Comparison of ENCODE assay signal across 1 cellular context in genomic region chr19:54115071-54116063, GRCh38.
A peak's percentile ranks its signal among the peaks of the same experiment; 100 is the strongest.
TF ChIP-seq lines count a peak whose summit lies in the region.

A gene with protein sequence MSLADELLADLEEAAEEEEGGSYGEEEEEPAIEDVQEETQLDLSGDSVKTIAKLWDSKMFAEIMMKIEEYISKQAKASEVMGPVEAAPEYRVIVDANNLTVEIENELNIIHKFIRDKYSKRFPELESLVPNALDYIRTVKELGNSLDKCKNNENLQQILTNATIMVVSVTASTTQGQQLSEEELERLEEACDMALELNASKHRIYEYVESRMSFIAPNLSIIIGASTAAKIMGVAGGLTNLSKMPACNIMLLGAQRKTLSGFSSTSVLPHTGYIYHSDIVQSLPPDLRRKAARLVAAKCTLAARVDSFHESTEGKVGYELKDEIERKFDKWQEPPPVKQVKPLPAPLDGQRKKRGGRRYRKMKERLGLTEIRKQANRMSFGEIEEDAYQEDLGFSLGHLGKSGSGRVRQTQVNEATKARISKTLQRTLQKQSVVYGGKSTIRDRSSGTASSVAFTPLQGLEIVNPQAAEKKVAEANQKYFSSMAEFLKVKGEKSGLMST (plus strand): TSS chr19:54115754. CDS start chr19:54118279, 2,525 bp downstream.
Gene TFPT, minus strand, starts transcription at chr19:54115657. Its CDS starts 388 bp downstream, at chr19:54115269.

TF ChIP-seq in K562, 482 proteins besides CTCF, POLR2A, EP300 and RAD21 (continued from another document and continues in another):
- TF ChIP-seq CSDE1 (IDR thresholded peaks at IDR 0.05) (peak in 1 of 2 experiments; percentile 92; a peak in 2 of 4 replicates), ZNF717 (CRISPR knock-in tag; IDR thresholded peaks at IDR 0.05) (no peak), HDGF (IDR thresholded peaks at IDR 0.05) (no peak), SIX5 (IDR thresholded peaks at IDR 0.05; ENCODE audit: borderline replicate concordance in 1 of 2, insufficient read depth in 1 of 2, low read depth in 1 of 2, low read length in 2 of 2) (peak; percentile 96 to 97), TCFL5 (CRISPR knock-in tag; conservative IDR thresholded peaks at IDR 0.05) (no peak), SP2 (IDR thresholded peaks at IDR 0.05; ENCODE audit: extremely low read depth, low read depth, low read length, poor library complexity, severe bottlenecking) (no peak), ZNF253 (CRISPR knock-in tag; conservative IDR thresholded peaks at IDR 0.05) (no peak), POLR2AphosphoS2 (IDR thresholded peaks at IDR 0.05; ENCODE audit: low read length) (peak; percentile 90; the same call in 1 of the 2 replicates), ZBTB7A (IDR thresholded peaks at IDR 0.05; ENCODE audit: borderline replicate concordance, control insufficient read depth, low read depth, low read length) (no peak), ZNF407 (IDR thresholded peaks at IDR 0.05; ENCODE audit: low read depth) (no peak; the same call in 1 of the 2 replicates), ZNF23 (CRISPR knock-in tag; IDR thresholded peaks at IDR 0.05) (no peak), ADNP (tag; IDR thresholded peaks at IDR 0.05) (no peak), ATF7 (IDR thresholded peaks at IDR 0.05) (peak; percentile 90), C11orf30 (IDR thresholded peaks at IDR 0.05; ENCODE audit: low read depth) (peak; percentile 100), NR3C1 (CRISPR knock-in tag; IDR thresholded peaks at IDR 0.05) (no peak), ERF (CRISPR knock-in tag; IDR thresholded peaks at IDR 0.05) (peak; percentile 58; the same call in 1 of the 2 replicates), ZBTB2 (IDR thresholded peaks at IDR 0.05) (peak; percentile 76), CEBPG (CRISPR knock-in tag; IDR thresholded peaks at IDR 0.05) (no peak), CEBPG (tag; conservative IDR thresholded peaks at IDR 0.05 in 1 of 2, IDR thresholded peaks at IDR 0.05 in 1 of 2) (no peak), PHB (CRISPR knock-in tag; IDR thresholded peaks at IDR 0.05) (no peak; the same call in 1 of the 2 replicates), ETS1 (conservative IDR thresholded peaks at IDR 0.05; ENCODE audit: control insufficient read depth, low read depth, low read length) (peak; percentile 98), CREB1 (IDR thresholded peaks at IDR 0.05) (peak; percentile 98), CREB1 (CRISPR knock-in tag; IDR thresholded peaks at IDR 0.05) (peak; percentile 100), CBX1 (IDR thresholded peaks at IDR 0.05; ENCODE audit: low read depth) (peak; percentile 18; the same call in 1 of the 2 replicates), HNRNPLL (IDR thresholded peaks at IDR 0.05; ENCODE audit: low read depth, low read length, poor library complexity, severe bottlenecking) (no peak), THAP12 (CRISPR knock-in tag; IDR thresholded peaks at IDR 0.05) (no peak), ETS2 (tag; IDR thresholded peaks at IDR 0.05; ENCODE audit: borderline replicate concordance, poor library complexity, severe bottlenecking) (no peak), SMARCC2 (IDR thresholded peaks at IDR 0.05; ENCODE audit: low read depth) (no peak), REST (CRISPR knock-in tag; IDR thresholded peaks at IDR 0.05; ENCODE audit: low read depth) (peak; percentile 77), HNRNPH1 (optimal IDR thresholded peaks at IDR 0.05; ENCODE audit: low read depth, low read length) (no peak), EP400 (IDR thresholded peaks at IDR 0.05) (peak; percentile 97), FOXP1 (CRISPR knock-in tag; IDR thresholded peaks at IDR 0.05) (no peak), TFAM (CRISPR knock-in tag; conservative IDR thresholded peaks at IDR 0.05) (no peak), ZBTB8A (IDR thresholded peaks at IDR 0.05; ENCODE audit: partially characterized antibody) (peak; percentile 54), BMI1 (IDR thresholded peaks at IDR 0.05; ENCODE audit: low read length) (no peak), HDAC2 (IDR thresholded peaks at IDR 0.05) (peak; percentile 91), E2F3 (CRISPR knock-in tag; IDR thresholded peaks at IDR 0.05) (no peak), TCF7 (IDR thresholded peaks at IDR 0.05; ENCODE audit: borderline replicate concordance) (no peak), TAF9B (IDR thresholded peaks at IDR 0.05; ENCODE audit: partially characterized antibody) (peak; percentile 85)
- TF ChIP-seq, protein P1, sequence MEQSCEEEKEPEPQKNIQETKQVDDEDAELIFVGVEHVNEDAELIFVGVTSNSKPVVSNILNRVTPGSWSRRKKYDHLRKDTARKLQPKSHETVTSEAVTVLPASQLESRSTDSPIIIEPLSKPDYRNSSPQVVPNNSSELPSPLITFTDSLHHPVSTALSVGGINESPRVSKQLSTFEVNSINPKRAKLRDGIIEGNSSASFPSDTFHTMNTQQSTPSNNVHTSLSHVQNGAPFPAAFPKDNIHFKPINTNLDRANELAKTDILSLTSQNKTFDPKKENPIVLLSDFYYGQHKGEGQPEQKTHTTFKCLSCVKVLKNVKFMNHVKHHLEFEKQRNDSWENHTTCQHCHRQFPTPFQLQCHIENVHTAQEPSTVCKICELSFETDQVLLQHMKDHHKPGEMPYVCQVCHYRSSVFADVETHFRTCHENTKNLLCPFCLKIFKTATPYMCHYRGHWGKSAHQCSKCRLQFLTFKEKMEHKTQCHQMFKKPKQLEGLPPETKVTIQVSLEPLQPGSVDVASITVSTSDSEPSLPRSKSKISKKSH (CRISPR knock-in tag; IDR thresholded peaks at IDR 0.05): no peak
- TF ChIP-seq, protein P2, sequence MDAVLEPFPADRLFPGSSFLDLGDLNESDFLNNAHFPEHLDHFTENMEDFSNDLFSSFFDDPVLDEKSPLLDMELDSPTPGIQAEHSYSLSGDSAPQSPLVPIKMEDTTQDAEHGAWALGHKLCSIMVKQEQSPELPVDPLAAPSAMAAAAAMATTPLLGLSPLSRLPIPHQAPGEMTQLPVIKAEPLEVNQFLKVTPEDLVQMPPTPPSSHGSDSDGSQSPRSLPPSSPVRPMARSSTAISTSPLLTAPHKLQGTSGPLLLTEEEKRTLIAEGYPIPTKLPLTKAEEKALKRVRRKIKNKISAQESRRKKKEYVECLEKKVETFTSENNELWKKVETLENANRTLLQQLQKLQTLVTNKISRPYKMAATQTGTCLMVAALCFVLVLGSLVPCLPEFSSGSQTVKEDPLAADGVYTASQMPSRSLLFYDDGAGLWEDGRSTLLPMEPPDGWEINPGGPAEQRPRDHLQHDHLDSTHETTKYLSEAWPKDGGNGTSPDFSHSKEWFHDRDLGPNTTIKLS (IDR thresholded peaks at IDR 0.05; ENCODE audit: borderline replicate concordance, low read depth): peak; percentile 98
